8 cellular contexts compared by ENCODE assay signal in genomic region chr18:33201509-33201926, GRCh38.
DNase-seq lines count a peak whose midpoint lies in the region; ATAC-seq, FAIRE-seq and TF ChIP-seq lines count a peak whose summit lies in the region.

No MANE protein-coding gene starts in this region.

- no peaks in the 10 kb centered on the region for H3K27me3 Mint-ChIP-seq in endothelial cell (ENCODE audit: unreplicated experiment)
- no peaks in the 10 kb centered on the region for H3K27me3 Mint-ChIP-seq in neural crest cell (ENCODE audit: low read depth)

- H3K9me3 Mint-ChIP-seq in endothelial cell (ENCODE audit: unreplicated experiment), result no peaks in the 10 kb centered on the region
- no peaks in the 10 kb centered on the region for H3K9me3 Mint-ChIP-seq in neural crest cell

- H3K27ac Mint-ChIP-seq in endothelial cell (ENCODE audit: unreplicated experiment) (peak overlapping the region; percentile 26), neural crest cell (ENCODE audit: unreplicated experiment) (no peak overlapping the region)

- peak; percentile 41 for FAIRE-seq in G401.6 (lab: Jason Lieb, UNC)

- H3K36me3 Mint-ChIP-seq in endothelial cell (ENCODE audit: low read depth, unreplicated experiment) (no peaks in the 10 kb centered on the region), neural crest cell (ENCODE audit: low read depth) (no peaks in the 10 kb centered on the region)

- TF ChIP-seq CTCF in endothelial cell (IDR thresholded peaks at IDR 0.05; ENCODE audit: unreplicated experiment), result peak; percentile 84
- TF ChIP-seq CTCF in neural crest cell (conservative IDR thresholded peaks at IDR 0.05), result peak; percentile 75

- DNase-seq in NCI-H2227 treated with DMSO at 0.1 percent for 48 hours (lab: John Stamatoyannopoulos, UW) (peak; percentile 12), endothelial cell (ENCODE audit: low spot score) (peak; percentile 56), neural crest cell (ENCODE audit: low read depth, low spot score) (peak; percentile 36), GOT3 (lab: John Stamatoyannopoulos, UW) (no peak)
- no peak for DNase-seq in activated CD4-positive, alpha-beta T cell treated with anti-CD3 and anti-CD28 coated beads, Interleukin-2, amount 50 U/mL, for 1 hour
- DNase-seq in activated CD8-positive, alpha-beta memory T cell treated with anti-CD3 and anti-CD28 coated beads, Interleukin-2, amount 50 U/mL, for 4 hours, result no peak

- ATAC-seq in GM21737 (IDR thresholded peaks at IDR 0.05; ENCODE audit: unreplicated experiment), result no peak

- peaks cover 5% of the 10 kb centered on the region for H3K4me1 Mint-ChIP-seq in endothelial cell (ENCODE audit: unreplicated experiment)
- peaks cover 8% of the 10 kb centered on the region for H3K4me1 Mint-ChIP-seq in neural crest cell

- H3K4me3 Mint-ChIP-seq in endothelial cell (ENCODE audit: unreplicated experiment) (no peak overlapping the region), neural crest cell (no peak overlapping the region)

Comparison
In these comparisons a context has a peak if more than half of its experiments do, and no peak if none do; other contexts are left out.
1. DNase-seq: peak in NCI-H2227 treated with DMSO at 0.1 percent for 48 hours (single experiment), endothelial cell (single experiment) and neural crest cell (single experiment); none in activated CD4-positive, alpha-beta T cell treated with anti-CD3 and anti-CD28 coated beads, Interleukin-2, amount 50 U/mL, for 1 hour (single experiment), activated CD8-positive, alpha-beta memory T cell treated with anti-CD3 and anti-CD28 coated beads, Interleukin-2, amount 50 U/mL, for 4 hours (single experiment) and GOT3 (single experiment).